In genomic region chr14:45253070-45253753, GRCh38 we compare ENCODE assay signal across 8 cellular contexts. TPM values are rescaled to one million over a fixed set of nuclear protein-coding genes. Genes with fewer than 3 reads are reported as not detected.
DNase-seq lines count a peak whose midpoint lies in the region; ATAC-seq, FAIRE-seq and TF ChIP-seq lines count a peak whose summit lies in the region.

MIS18BP1 (minus strand) TSS chr14:45253202; CDS start chr14:45247286, 5,916 bp downstream.

- BruUV-seq in HepG2 (replicated peaks; lab: Mats Ljungman, UMichigan), result no TSS peak

- peak within 1 kb of the TSS; percentile 97 for H3K4me2 ChIP-seq in HepG2 (ENCODE audit: low read depth, low read length)

- H3K27ac ChIP-seq in CD4-positive, alpha-beta T cell (ENCODE audit: low read depth, low read length), result peak within 1 kb of the TSS; percentile 69
- H3K27ac ChIP-seq in HepG2 (ENCODE audit: extremely low read length, insufficient read depth, low read length), result peak within 1 kb of the TSS; percentile 97

- POLR2A ChIA-PET in CD4-positive, alpha-beta T cell (lab: Charles Lee), result interaction anchor here (0.6 to 2.8 kb wide), 14 partner anchors 9 to 357 kb away, joined by 3 to 38 read pairs (median 4); partner anchors contain the start of genes FANCM, FKBP3, KLHL28 and PRPF39
- POLR2A ChIA-PET in HepG2 (lab: Yijun Ruan, JAX), result interaction anchor here (0.8 to 2.5 kb wide), 12 partner anchors 9 to 1473 kb away, joined by 3 to 18 read pairs (median 4); partner anchors contain the start of genes FKBP3, KLHL28, PRPF39 and TOGARAM1

- no peaks in the 10 kb centered on the region for H3K36me3 ChIP-seq in HepG2 (replicated peaks in 1 of 2; ENCODE audit: control insufficient read depth in 1 of 2, insufficient read depth in 2 of 2, low read length in 2 of 2)

- no peaks in the 10 kb centered on the region for H3K27me3 ChIP-seq in CD4-positive, alpha-beta T cell (ENCODE audit: control insufficient read depth, insufficient read depth, low read length)
- H3K27me3 ChIP-seq in HepG2 (ENCODE audit: control insufficient read depth in 1 of 2, insufficient read depth in 2 of 2, low read length in 2 of 2), result no peaks in the 10 kb centered on the region; a peak in 1 of 5 replicates

- peak within 1 kb of the TSS; percentile 95 for H3K27ac Mint-ChIP-seq in CD4-positive, alpha-beta T cell

- TF ChIP-seq POLR2A in HepG2 (IDR thresholded peaks at IDR 0.05; ENCODE audit: insufficient read depth in 1 of 2, low read depth in 2 of 2, low read length in 2 of 2), result peak; percentile 64 to 78

- ATAC-seq in CD4-positive, alpha-beta T cell (ENCODE audit: poor library complexity), result peak; percentile 91
- ATAC-seq in GM19397 (IDR thresholded peaks at IDR 0.05; ENCODE audit: unreplicated experiment), result peak; percentile 87
- peak; percentile 81 for ATAC-seq in HG03571 (IDR thresholded peaks at IDR 0.05; ENCODE audit: unreplicated experiment)
- peak; percentile 95 for ATAC-seq in HepG2

- H4K20me1 ChIP-seq in HepG2 (ENCODE audit: insufficient read depth, low read length), result no peaks in the 10 kb centered on the region

- in situ Hi-C loops in HepG2 (cut with HindIII; ENCODE audit: extremely low pct_ligation_motif_present, low pct_unique_long_range_greater_than_20kb), result no loop called here

- H3K4me1 Mint-ChIP-seq in CD4-positive, alpha-beta T cell (ENCODE audit: low read depth), result peaks cover 28% of the 10 kb centered on the region

- no peak; the same call in none of the 2 replicates for TF ChIP-seq RAD21 in HepG2 (CRISPR knock-in tag; IDR thresholded peaks at IDR 0.05)

- peaks cover 36% of the 10 kb centered on the region for H3K4me1 ChIP-seq in HepG2 (ENCODE audit: insufficient read depth, low read length)

- H3K27me3 Mint-ChIP-seq in CD4-positive, alpha-beta T cell, result no peaks in the 10 kb centered on the region

- 3% methylated on average over 24 of the region's 61 CpGs for WGBS in HepG2 (ENCODE audit: low lambda C conversion rate)

- DNase-seq in CD4-positive, alpha-beta T cell, result peak; percentile 86 to 93 (median 90)
- peak; percentile 96 for DNase-seq in NCI-H774 (lab: John Stamatoyannopoulos, UW)
- peak; percentile 90 to 92 for DNase-seq in activated CD4-positive, alpha-beta T cell treated with anti-CD3 and anti-CD28 coated beads, Interleukin-2, amount 50 U/mL, for 4 hours
- DNase-seq in dermis microvascular lymphatic vessel endothelial cell (ENCODE audit: low read depth in 2 of 2), result peak; percentile 94 to 98
- peak; percentile 96 for DNase-seq in HepG2 (ENCODE audit: low spot score)
- DNase-seq in stimulated activated CD4-positive, alpha-beta T cell treated with anti-CD3 and anti-CD28 coated beads, Interleukin-4, amount 100 ng/mL, for 1 hour, result peak; percentile 92

- peaks cover 46% of the 10 kb centered on the region for H3K79me2 ChIP-seq in HepG2 (ENCODE audit: insufficient read depth, low read length)

- H3K4me3 Mint-ChIP-seq in CD4-positive, alpha-beta T cell, result peak within 1 kb of the TSS; percentile 95

- H3K9me3 ChIP-seq in CD4-positive, alpha-beta T cell (ENCODE audit: control insufficient read depth, low read length), result peaks cover 11% of the 10 kb centered on the region
- peaks cover 6% of the 10 kb centered on the region for H3K9me3 ChIP-seq in HepG2 (ENCODE audit: low read length)

- intact Hi-C loops in CD4-positive, alpha-beta T cell (cut with DNase I, micrococcal nuclease), result loop anchor here (1.0 to 5.0 kb wide), 5 partner anchors 119 to 356 kb away; partner anchors contain the start of genes PRPF39 (in 2 of the 2), TOGARAM1 (in 2 of the 2) and FKBP3 (in 1 of the 2)
- intact Hi-C loops in HepG2 (cut with micrococcal nuclease; ENCODE audit: unreplicated experiment), result loop anchor here (1.0 to 5.0 kb wide), 5 partner anchors 119 to 1471 kb away; partner anchors contain the start of genes FKBP3 and TOGARAM1

- H3K4me3 ChIP-seq in HepG2 (replicated peaks in 1 of 3; ENCODE audit: insufficient read depth in 1 of 3, low read depth in 2 of 3, low read length in 3 of 3), result peak within 1 kb of the TSS; percentile 89 to 100 (median 91)

- CTCF ChIA-PET in CD4-positive, alpha-beta T cell (lab: Charles Lee), result interaction anchor here (0.6 to 1.8 kb wide), 16 partner anchors 9 to 356 kb away, joined by 3 to 15 read pairs (median 4); partner anchors contain the start of genes FANCM, FKBP3, KLHL28 and TOGARAM1
- CTCF ChIA-PET in HepG2 (lab: Yijun Ruan, JAX; ENCODE audit: low intra/inter-chr PET ratio, low total read pairs), result interaction anchor here (0.8 kb wide), 1 partner anchor 15 kb away, joined by 4 read pairs; no protein-coding TSS in a partner anchor

- H3K9me3 Mint-ChIP-seq in CD4-positive, alpha-beta T cell, result peaks cover 15% of the 10 kb centered on the region

- peak; percentile 82 for TF ChIP-seq CTCF in CD4-positive, alpha-beta T cell (IDR thresholded peaks at IDR 0.05)
- TF ChIP-seq CTCF in HepG2 (CRISPR knock-in tag; IDR thresholded peaks at IDR 0.05), result peak; percentile 87

- TF ChIP-seq EP300 in HepG2 (IDR thresholded peaks at IDR 0.05; ENCODE audit: low read depth in 2 of 2, low read length in 2 of 2) (peak; percentile 7 to 26; a peak in 2 of 4 replicates), HepG2 (CRISPR knock-in tag; IDR thresholded peaks at IDR 0.05; ENCODE audit: borderline replicate concordance) (peak; percentile 40; the same call in 1 of the 2 replicates)

- H3K36me3 Mint-ChIP-seq in CD4-positive, alpha-beta T cell (ENCODE audit: low read depth), result peaks cover 14% of the 10 kb centered on the region

- FAIRE-seq in HepG2 (lab: Jason Lieb, UNC), result peak; percentile 78

- H3K9ac ChIP-seq in HepG2 (ENCODE audit: insufficient read depth, low read depth, low read length), result peak within 1 kb of the TSS; percentile 95

- peak within 1 kb of the TSS; percentile 84 for H2AFZ ChIP-seq in HepG2 (ENCODE audit: low read length)

TF ChIP-seq in HepG2, 621 proteins besides CTCF, POLR2A, EP300 and RAD21 (continues in another document):
- TF ChIP-seq ZNF280B (CRISPR knock-in tag; IDR thresholded peaks at IDR 0.05; ENCODE audit: borderline replicate concordance), result peak; percentile 92
- TF ChIP-seq ZNF496 (CRISPR knock-in tag; IDR thresholded peaks at IDR 0.05; ENCODE audit: insufficient replicate concordance), result no peak
- peak; percentile 59; the same call in 1 of the 2 replicates for TF ChIP-seq ZNF20 (CRISPR knock-in tag; IDR thresholded peaks at IDR 0.05)
- TF ChIP-seq U2AF2 (IDR thresholded peaks at IDR 0.05; ENCODE audit: low read depth, low read length), result no peak; the same call in 1 of the 2 replicates
- no peak for TF ChIP-seq MAFF (IDR thresholded peaks at IDR 0.05; ENCODE audit: low read depth, low read length)
- TF ChIP-seq ZBTB14 (CRISPR knock-in tag; IDR thresholded peaks at IDR 0.05), result peak; percentile 58
- TF ChIP-seq HDAC6 (IDR thresholded peaks at IDR 0.05; ENCODE audit: low read depth, low read length), result no peak
- no peak for TF ChIP-seq SRSF9 (IDR thresholded peaks at IDR 0.05; ENCODE audit: borderline replicate concordance, insufficient read depth, low read depth, low read length, poor library complexity, severe bottlenecking)
- TF ChIP-seq PHF8 (CRISPR knock-in tag; IDR thresholded peaks at IDR 0.05), result peak; percentile 93

RNA-seq across cellular contexts. Expression of gene MIS18BP1, which starts in this region (rescaled TPM):
- 10 to 100 TPM; 20.1 to 20.3 TPM for total RNA-seq in CD4-positive, alpha-beta T cell
- total RNA-seq in dermis microvascular lymphatic vessel endothelial cell, result 30.2 and 32.1 TPM in 2 replicates
- total RNA-seq in HepG2 (2016; rRNA removed; fragmentation: Illumina TruSeq; extraction: Trizol), result 36.4 and 54.6 TPM in 2 replicates
- total RNA-seq in HepG2 (2016; cell fraction: cytosol; rRNA removed; fragmentation: Illumina TruSeq; extraction: Trizol; ENCODE audit: low read depth), result 8.5 and 9.1 TPM in 2 replicates
- total RNA-seq in HepG2 (2016; cell fraction: insoluble cytoplasmic fraction; rRNA removed; fragmentation: Illumina TruSeq; extraction: Trizol), result 43.2 and 47.0 TPM in 2 replicates
- 17.8 and 23.3 TPM in 2 replicates for total RNA-seq in HepG2 (2016; cell fraction: membrane; rRNA removed; fragmentation: Illumina TruSeq; extraction: Trizol)
- 48.9 and 51.7 TPM in 2 replicates for total RNA-seq in HepG2 (2016; cell fraction: nucleus; rRNA removed; fragmentation: Illumina TruSeq; extraction: Trizol)
- 6.0 and 9.5 TPM in 2 replicates for polyA plus RNA-seq in HepG2 (2011; rRNA removed)
- polyA plus RNA-seq in HepG2 (2011; cell fraction: cytosol; rRNA removed), result 2.6 and 4.0 TPM in 2 replicates
- 7.0 and 8.2 TPM in 2 replicates for polyA plus RNA-seq in HepG2 (2011; cell fraction: nucleus; rRNA removed)
- 6.4 and 10.4 TPM in 2 replicates for polyA plus RNA-seq in HepG2 (2012)
- polyA plus RNA-seq in HepG2 (2016; cell fraction: cytosol; fragmentation: Illumina TruSeq; extraction: Trizol; ENCODE audit: low read depth), result 0.81 and 1.1 TPM in 2 replicates
- polyA plus RNA-seq in HepG2 (2016; cell fraction: insoluble cytoplasmic fraction; fragmentation: Illumina TruSeq; extraction: Trizol; ENCODE audit: low read depth), result 28.2 and 30.5 TPM in 2 replicates
- 3.1 and 3.3 TPM in 2 replicates for polyA plus RNA-seq in HepG2 (2016; cell fraction: membrane; fragmentation: Illumina TruSeq; extraction: Trizol; ENCODE audit: low read depth)
- 46.2 and 47.8 TPM in 2 replicates for polyA plus RNA-seq in HepG2 (2016; cell fraction: nucleus; fragmentation: Illumina TruSeq; extraction: Trizol; ENCODE audit: insufficient read depth, low read depth)
- 3.7 and 14.3 TPM in 2 replicates for polyA minus RNA-seq in HepG2 (2011; rRNA and poly(A)+ RNA removed; ENCODE audit: low replicate concordance)
- polyA minus RNA-seq in HepG2 (2011; cell fraction: cytosol; rRNA and poly(A)+ RNA removed), result 11.9 and 13.0 TPM in 2 replicates
- polyA minus RNA-seq in HepG2 (2011; cell fraction: nucleus; rRNA and poly(A)+ RNA removed), result 40.9 and 50.1 TPM in 2 replicates

Comparison
In these comparisons a context has a peak if more than half of its experiments do, and no peak if none do; other contexts are left out.
1. Peak in every context shown above with its lines: DNase-seq, ATAC-seq, H3K4me3 ChIP-seq and H3K27ac ChIP-seq.